ENCODE assay signal across 9 cellular contexts in the genomic region with DNA sequence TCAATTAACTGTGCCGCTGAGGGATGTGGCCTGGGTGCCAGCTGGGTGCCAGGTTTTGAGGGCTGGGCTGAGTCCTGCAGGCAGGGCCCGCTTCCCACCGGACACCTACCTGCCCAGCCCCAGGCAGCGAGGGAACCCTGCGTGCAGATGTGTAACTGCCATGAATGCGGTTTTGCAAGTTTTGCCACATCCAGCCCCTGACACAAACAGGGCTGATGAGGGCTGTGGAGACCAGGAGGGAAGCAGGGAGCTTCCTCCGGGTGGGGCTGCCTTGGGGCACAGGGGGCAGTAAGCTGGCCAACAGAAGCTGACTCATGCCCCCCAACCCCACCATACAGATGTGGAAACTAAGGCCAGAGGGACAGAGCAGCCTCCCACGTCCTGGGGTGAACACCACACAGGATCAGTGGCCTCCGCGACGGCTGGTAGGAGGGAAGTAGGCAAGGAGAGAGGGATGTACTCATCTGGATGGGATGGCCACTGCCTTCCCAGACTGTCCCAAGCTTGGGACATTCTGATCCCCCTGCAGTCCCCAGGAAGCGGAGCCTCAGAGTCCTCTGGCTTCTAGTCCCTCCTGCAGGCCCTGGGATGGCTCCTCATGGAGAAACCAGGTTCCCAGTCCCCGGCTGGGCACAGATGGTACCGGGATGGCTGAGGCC. TPM values are rescaled to one million over a fixed set of nuclear protein-coding genes. Genes with fewer than 3 reads are reported as not detected.
DNase-seq lines count a peak whose midpoint lies in the region; ATAC-seq, FAIRE-seq and TF ChIP-seq lines count a peak whose summit lies in the region.
"Had no signal": no experiment of that assay in that cellular context is flagged by ENCODE, and none has a peak within 500 bp of the region (broad histone marks: within the 10 kb centered on the region; RNA-seq: fewer than 3 reads in every experiment).

No MANE protein-coding gene starts in this region.

- no peak for FAIRE-seq in keratinocyte (lab: Jason Lieb, UNC)
- FAIRE-seq: small intestine had no signal

- peak overlapping the region; percentile 87 for H3K9ac ChIP-seq in keratinocyte (ENCODE audit: control insufficient read depth, extremely low read depth, insufficient read depth, low read length)

- no peaks in the 10 kb centered on the region for H4K20me1 ChIP-seq in keratinocyte (ENCODE audit: control insufficient read depth, extremely low read depth, insufficient read depth, low read length)

- H3K9me3 ChIP-seq in keratinocyte (ENCODE audit: control insufficient read depth, low read depth, low read length) = no peaks in the 10 kb centered on the region
- no peaks in the 10 kb centered on the region for H3K9me3 ChIP-seq in thymus (ENCODE audit: control insufficient read depth)

- peak overlapping the region; percentile 72 for H3K4me3 Mint-ChIP-seq in activated CD4-positive, alpha-beta T cell treated with anti-CD3 and anti-CD28 coated beads for 36 hours
- peak overlapping the region; percentile 82 for H3K4me3 Mint-ChIP-seq in activated naive CD8-positive, alpha-beta T cell

- no peak for ATAC-seq in activated CD4-positive, alpha-beta T cell treated with anti-CD3 and anti-CD28 coated beads for 36 hours

- peaks cover 3 to 4% of the 10 kb centered on the region in 2 experiments for H3K36me3 ChIP-seq in keratinocyte (ENCODE audit: control insufficient read depth in 2 of 2, extremely low read depth in 1 of 2, insufficient read depth in 2 of 2, low read length in 2 of 2)
- peaks cover 19% of the 10 kb centered on the region for H3K36me3 ChIP-seq in thymus (ENCODE audit: control insufficient read depth, insufficient read depth)

- TF ChIP-seq CTCF in keratinocyte (optimal IDR thresholded peaks at IDR 0.05 in 1 of 3, IDR thresholded peaks at IDR 0.05 in 1 of 3, conservative IDR thresholded peaks at IDR 0.05 in 1 of 3; ENCODE audit: extremely low read depth in 1 of 3, insufficient read depth in 2 of 3, low read length in 3 of 3) = no peak

- H3K4me2 ChIP-seq in keratinocyte (ENCODE audit: control insufficient read depth, extremely low read depth, insufficient read depth, low read depth, low read length) = peak overlapping the region; percentile 89

- CTCF ChIA-PET in activated CD4-positive, alpha-beta T cell treated with anti-CD3 and anti-CD28 coated beads for 36 hours (lab: Charles Lee) = no interaction called here

- no peaks in the 10 kb centered on the region for H3K27me3 Mint-ChIP-seq in activated CD4-positive, alpha-beta T cell treated with anti-CD3 and anti-CD28 coated beads for 36 hours
- H3K27me3 Mint-ChIP-seq in activated naive CD8-positive, alpha-beta T cell = no peaks in the 10 kb centered on the region

- H3K27me3 ChIP-seq in keratinocyte (ENCODE audit: control insufficient read depth, extremely low read depth, insufficient read depth, low read length) (no peaks in the 10 kb centered on the region), thymus (ENCODE audit: control insufficient read depth, insufficient read depth) (no peaks in the 10 kb centered on the region)

- H3K27ac Mint-ChIP-seq in activated CD4-positive, alpha-beta T cell treated with anti-CD3 and anti-CD28 coated beads for 36 hours = no peak overlapping the region
- peak overlapping the region; percentile 64 for H3K27ac Mint-ChIP-seq in activated naive CD8-positive, alpha-beta T cell

- H3K9me3 Mint-ChIP-seq in activated CD4-positive, alpha-beta T cell treated with anti-CD3 and anti-CD28 coated beads for 36 hours (ENCODE audit: low read depth) = no peaks in the 10 kb centered on the region
- H3K9me3 Mint-ChIP-seq in activated naive CD8-positive, alpha-beta T cell (ENCODE audit: low read depth) = no peaks in the 10 kb centered on the region

- H3K4me3 ChIP-seq in keratinocyte (ENCODE audit: control insufficient read depth in 2 of 3, extremely low read depth in 1 of 3, insufficient read depth in 2 of 3, low read depth in 1 of 3, low read length in 3 of 3) (peak overlapping the region; percentile 65 to 83 (median 68)), thymus (ENCODE audit: low read length) (peak overlapping the region; percentile 77)

- H3K4me1 ChIP-seq in keratinocyte (ENCODE audit: control insufficient read depth, extremely low read depth, insufficient read depth, low read length) (peaks cover 27% of the 10 kb centered on the region), thymus (ENCODE audit: control insufficient read depth, insufficient read depth, low read length) (peaks cover 20% of the 10 kb centered on the region)

- no peak overlapping the region for H2AFZ ChIP-seq in keratinocyte (ENCODE audit: control insufficient read depth, low read length)

- intact Hi-C loops in activated CD4-positive, alpha-beta T cell treated with anti-CD3 and anti-CD28 coated beads for 36 hours (cut with DNase I, micrococcal nuclease) = no loop called here

- H3K4me1 Mint-ChIP-seq in activated CD4-positive, alpha-beta T cell treated with anti-CD3 and anti-CD28 coated beads for 36 hours = peaks cover 17% of the 10 kb centered on the region
- peaks cover 27% of the 10 kb centered on the region for H3K4me1 Mint-ChIP-seq in activated naive CD8-positive, alpha-beta T cell (ENCODE audit: low read depth)

- H3K79me2 ChIP-seq in keratinocyte (ENCODE audit: control insufficient read depth, insufficient read depth, low read length) = peaks cover 35% of the 10 kb centered on the region

- peak overlapping the region; percentile 78 for H3K27ac ChIP-seq in keratinocyte (ENCODE audit: control insufficient read depth, insufficient read depth, low read length)
- H3K27ac ChIP-seq in thymus (ENCODE audit: low read depth) = no peak overlapping the region

- dilution Hi-C loops in keratinocyte (cut with MboI; ENCODE audit: extremely low pct_ligation_motif_present, low sequenced_read_pairs) = no loop called here

- no peaks in the 10 kb centered on the region for H3K36me3 Mint-ChIP-seq in activated CD4-positive, alpha-beta T cell treated with anti-CD3 and anti-CD28 coated beads for 36 hours (ENCODE audit: low read depth)
- H3K36me3 Mint-ChIP-seq in activated naive CD8-positive, alpha-beta T cell = no peaks in the 10 kb centered on the region

- no peaks in the 10 kb centered on the region for H3K9me1 ChIP-seq in keratinocyte (ENCODE audit: control insufficient read depth, extremely low read depth, insufficient read depth, low read length)

- no peak for DNase-seq in activated CD4-positive, alpha-beta T cell treated with anti-CD3 and anti-CD28 coated beads for 36 hours
- no peak for DNase-seq in activated CD4-positive, alpha-beta T cell treated with anti-CD3 and anti-CD28 coated beads for 4 hours
- no peak for DNase-seq in keratinocyte (ENCODE audit: low read depth, low spot score)
- no peak for DNase-seq in pons (ENCODE audit: low spot score)
- no peak for DNase-seq in DMS 273 (lab: John Stamatoyannopoulos, UW; ENCODE audit: unreplicated experiment)
- no peak for DNase-seq in activated CD4-positive, alpha-beta T cell treated with anti-CD3 and anti-CD28 coated beads, Interleukin-2, amount 50 U/mL, for 48 hours
- DNase-seq: small intestine had no signal

- POLR2A ChIA-PET in activated CD4-positive, alpha-beta T cell treated with anti-CD3 and anti-CD28 coated beads for 36 hours (lab: Charles Lee) = no interaction called here

- WGBS in thymus = 88% methylated on average over 14 of the region's 14 CpGs

RNA-seq across cellular contexts. Expression of gene UBALD1, which starts 1.6 kb away (rescaled TPM):
- 10 to 100 TPM in 1 of 2 experiments, 1 to 10 TPM in 1; 9.7 to 10.2 TPM for total RNA-seq in activated CD4-positive, alpha-beta T cell treated with anti-CD3 and anti-CD28 coated beads for 36 hours
- 3.6 to 7.7 TPM (median 4.0 TPM) in 3 replicates for polyA plus RNA-seq in keratinocyte
- polyA plus RNA-seq in keratinocyte (2011; ENCODE audit: low read depth) = 7.3 TPM
- 3.2 and 11.7 TPM in 2 replicates for polyA plus RNA-seq in keratinocyte (2011; cell fraction: cytosol; rRNA removed)
- 9.2 and 14.3 TPM in 2 replicates for polyA plus RNA-seq in keratinocyte (2011; cell fraction: nucleus; rRNA removed)
- polyA plus RNA-seq in keratinocyte (2012; ENCODE audit: low replicate concordance) = 15.0 and 23.1 TPM in 2 replicates
- polyA minus RNA-seq in keratinocyte = 1.2 to 5.2 TPM (median 2.2 TPM) in 3 replicates
- polyA minus RNA-seq in keratinocyte (2011; cell fraction: cytosol; rRNA and poly(A)+ RNA removed) = 25.3 TPM
- 7.0 and 9.4 TPM in 2 replicates for polyA minus RNA-seq in keratinocyte (2011; cell fraction: nucleus; rRNA and poly(A)+ RNA removed)
- polyA plus RNA-seq in thymus = 20.4 TPM

RNA-seq across cellular contexts. Expression of gene MGRN1, which starts 11.5 kb away (rescaled TPM):
- total RNA-seq in activated CD4-positive, alpha-beta T cell treated with anti-CD3 and anti-CD28 coated beads for 36 hours = 10 to 100 TPM; 65.0 to 75.4 TPM
- polyA plus RNA-seq in keratinocyte (1.9 to 6.7 TPM (median 2.6 TPM) in 3 replicates), thymus (16.0 TPM)
- polyA plus RNA-seq in keratinocyte (2011; ENCODE audit: low read depth) = 30.6 TPM
- polyA plus RNA-seq in keratinocyte (2011; cell fraction: cytosol; rRNA removed) = 4.1 and 10.4 TPM in 2 replicates
- polyA plus RNA-seq in keratinocyte (2011; cell fraction: nucleus; rRNA removed) = 17.0 and 23.2 TPM in 2 replicates
- polyA plus RNA-seq in keratinocyte (2012; ENCODE audit: low replicate concordance) = 14.5 and 21.2 TPM in 2 replicates
- polyA minus RNA-seq in keratinocyte = 6.8 to 35.3 TPM (median 10.5 TPM) in 3 replicates
- 25.5 TPM for polyA minus RNA-seq in keratinocyte (2011; cell fraction: cytosol; rRNA and poly(A)+ RNA removed)
- 14.0 and 15.9 TPM in 2 replicates for polyA minus RNA-seq in keratinocyte (2011; cell fraction: nucleus; rRNA and poly(A)+ RNA removed)

RNA-seq across cellular contexts. Expression of gene C16orf96, which starts 57.0 kb away (rescaled TPM):
- total RNA-seq in activated CD4-positive, alpha-beta T cell treated with anti-CD3 and anti-CD28 coated beads for 36 hours = under 1 TPM; 0.09 to 0.18 TPM
- not detected in 3 replicates for polyA plus RNA-seq in keratinocyte
- polyA plus RNA-seq in keratinocyte (2011; ENCODE audit: low read depth) = 0.06 TPM
- not detected in 2 replicates for polyA plus RNA-seq in keratinocyte (2011; cell fraction: cytosol; rRNA removed)
- polyA plus RNA-seq in keratinocyte (2011; cell fraction: nucleus; rRNA removed) = 0.07 TPM in 1 of 2 replicates, not detected in the other
- polyA plus RNA-seq in keratinocyte (2012; ENCODE audit: low replicate concordance) = 0.04 TPM in 1 of 2 replicates, not detected in the other
- polyA minus RNA-seq in keratinocyte = not detected in 3 replicates
- not detected for polyA minus RNA-seq in keratinocyte (2011; cell fraction: cytosol; rRNA and poly(A)+ RNA removed)
- polyA minus RNA-seq in keratinocyte (2011; cell fraction: nucleus; rRNA and poly(A)+ RNA removed) = not detected in 2 replicates
- 0.05 TPM for polyA plus RNA-seq in thymus
